ENCODE assay signal across 1 cellular context in genomic region chr9:116905131-116905724, GRCh38.
TF ChIP-seq lines count a peak whose summit lies in the region.

No MANE protein-coding gene starts in this region.

TF ChIP-seq in H1, 55 proteins besides CTCF, POLR2A, EP300 and RAD21:
- no peak for TF ChIP-seq FOSL1 (IDR thresholded peaks at IDR 0.05; ENCODE audit: insufficient read depth, low read depth, low read length)
- no peak for TF ChIP-seq EGR1 (IDR thresholded peaks at IDR 0.05; ENCODE audit: borderline replicate concordance, low read depth, low read length)
- TF ChIP-seq SIRT6 (IDR thresholded peaks at IDR 0.05; ENCODE audit: low read length), result no peak
- no peak for TF ChIP-seq SAP30 (IDR thresholded peaks at IDR 0.05; ENCODE audit: insufficient read depth, insufficient replicate concordance, low read length)
- TF ChIP-seq RFX5 (IDR thresholded peaks at IDR 0.05; ENCODE audit: borderline replicate concordance, low read depth, low read length), result no peak
- no peak for TF ChIP-seq NANOG (IDR thresholded peaks at IDR 0.05; ENCODE audit: insufficient read depth, low read depth, low read length, poor library complexity, severe bottlenecking)
- TF ChIP-seq ASH2L (IDR thresholded peaks at IDR 0.05; ENCODE audit: low read length), result no peak
- TF ChIP-seq ATF2 (IDR thresholded peaks at IDR 0.05; ENCODE audit: low read length), result no peak
- TF ChIP-seq SP1 (IDR thresholded peaks at IDR 0.05; ENCODE audit: low read depth, low read length), result no peak
- no peak for TF ChIP-seq RXRA (IDR thresholded peaks at IDR 0.05; ENCODE audit: insufficient read depth, low read depth, low read length)
- TF ChIP-seq CHD7 (IDR thresholded peaks at IDR 0.05; ENCODE audit: insufficient replicate concordance, low read length), result no peak
- no peak for TF ChIP-seq MAFK (IDR thresholded peaks at IDR 0.05; ENCODE audit: low read depth, low read length)
